ENCODE assay signal across 8 cellular contexts in genomic region chr3:172520332-172520831, GRCh38. TPM values are rescaled to one million over a fixed set of nuclear protein-coding genes. Genes with fewer than 3 reads are reported as not detected.
DNase-seq lines count a peak whose midpoint lies in the region; ATAC-seq and TF ChIP-seq lines count a peak whose summit lies in the region.

No MANE protein-coding gene starts in this region.

- DNase-seq in CD8-positive, alpha-beta T cell, result no peak
- DNase-seq in HK-2 (ENCODE audit: unreplicated experiment) (peak; percentile 34), middle frontal gyrus (ENCODE audit: extremely low spot score, low spot score) (no peak), ovary (no peak), RPMI8226 (no peak)
- no peak for DNase-seq in effector memory CD8-positive, alpha-beta T cell
- DNase-seq in stimulated activated effector memory CD8-positive, alpha-beta T cell treated with anti-CD3 and anti-CD28 coated beads, Interleukin-12 subunit alpha, Interleukin-12 subunit beta, amount 100 ng/mL, for 72 hours (ENCODE audit: low spot score in 2 of 2), result peak in 1 of 2 donors; percentile 68

- intact Hi-C loops in CD8-positive, alpha-beta T cell (cut with DNase I, micrococcal nuclease), result no loop called here
- intact Hi-C loops in ovary (cut with DNase I), result no loop called here

- H3K4me3 Mint-ChIP-seq in CD8-positive, alpha-beta T cell, result peak overlapping the region; percentile 96
- H3K4me3 Mint-ChIP-seq in effector memory CD8-positive, alpha-beta T cell, result peak overlapping the region; percentile 88 to 90
- peak overlapping the region; percentile 81 for H3K4me3 Mint-ChIP-seq in stimulated activated effector memory CD8-positive, alpha-beta T cell treated with anti-CD3 and anti-CD28 coated beads, Interleukin-12 subunit alpha, Interleukin-12 subunit beta, amount 100 ng/mL, for 72 hours

- H3K27me3 ChIP-seq in CD8-positive, alpha-beta T cell (ENCODE audit: insufficient read depth, low read length), result no peaks in the 10 kb centered on the region
- H3K27me3 ChIP-seq in ovary, result no peaks in the 10 kb centered on the region

- H3K9me3 ChIP-seq in CD8-positive, alpha-beta T cell (ENCODE audit: low read length), result no peaks in the 10 kb centered on the region
- H3K9me3 ChIP-seq in ovary, result no peaks in the 10 kb centered on the region

- no peak overlapping the region for H3K4me3 ChIP-seq in CD8-positive, alpha-beta T cell (ENCODE audit: low read depth, low read length)
- H3K4me3 ChIP-seq in ovary, result no peak overlapping the region

- peak; percentile 15 for ATAC-seq in CD8-positive, alpha-beta T cell
- ATAC-seq in GM19467 (IDR thresholded peaks at IDR 0.05; ENCODE audit: unreplicated experiment), result peak; percentile 47
- peak; percentile 51 for ATAC-seq in effector memory CD8-positive, alpha-beta T cell (replicated peaks)
- peak; percentile 86 for ATAC-seq in stimulated activated effector memory CD8-positive, alpha-beta T cell treated with anti-CD3 and anti-CD28 coated beads, Interleukin-12 subunit alpha, Interleukin-12 subunit beta, amount 100 ng/mL, for 72 hours

- H3K36me3 Mint-ChIP-seq in CD8-positive, alpha-beta T cell, result peaks cover 13% of the 10 kb centered on the region
- peaks cover 14% of the 10 kb centered on the region for H3K36me3 Mint-ChIP-seq in effector memory CD8-positive, alpha-beta T cell (ENCODE audit: insufficient read depth)
- peaks cover 53% of the 10 kb centered on the region for H3K36me3 Mint-ChIP-seq in stimulated activated effector memory CD8-positive, alpha-beta T cell treated with anti-CD3 and anti-CD28 coated beads, Interleukin-12 subunit alpha, Interleukin-12 subunit beta, amount 100 ng/mL, for 72 hours

- 66 to 71% (median 69%) methylated on average over 4 of the region's 4 CpGs for WGBS in ovary, 3 donors

- no peak for TF ChIP-seq CTCF in CD8-positive, alpha-beta T cell (IDR thresholded peaks at IDR 0.05)
- no peak for TF ChIP-seq CTCF in ovary (IDR thresholded peaks at IDR 0.05)

- TF ChIP-seq POLR2A in ovary (IDR thresholded peaks at IDR 0.05), result no peak

- no peaks in the 10 kb centered on the region for H3K9me3 Mint-ChIP-seq in CD8-positive, alpha-beta T cell
- H3K9me3 Mint-ChIP-seq in effector memory CD8-positive, alpha-beta T cell, result no peaks in the 10 kb centered on the region
- no peaks in the 10 kb centered on the region for H3K9me3 Mint-ChIP-seq in stimulated activated effector memory CD8-positive, alpha-beta T cell treated with anti-CD3 and anti-CD28 coated beads, Interleukin-12 subunit alpha, Interleukin-12 subunit beta, amount 100 ng/mL, for 72 hours

- no peak for TF ChIP-seq EP300 in ovary (IDR thresholded peaks at IDR 0.05)

- CTCF ChIA-PET in CD8-positive, alpha-beta T cell (lab: Charles Lee), result no interaction called here

- peak overlapping the region; percentile 73 for H3K27ac Mint-ChIP-seq in CD8-positive, alpha-beta T cell
- peak overlapping the region; percentile 79 to 94 for H3K27ac Mint-ChIP-seq in effector memory CD8-positive, alpha-beta T cell
- peak overlapping the region; percentile 79 for H3K27ac Mint-ChIP-seq in stimulated activated effector memory CD8-positive, alpha-beta T cell treated with anti-CD3 and anti-CD28 coated beads, Interleukin-12 subunit alpha, Interleukin-12 subunit beta, amount 100 ng/mL, for 72 hours

- no peaks in the 10 kb centered on the region for H3K27me3 Mint-ChIP-seq in CD8-positive, alpha-beta T cell (ENCODE audit: low read depth)
- H3K27me3 Mint-ChIP-seq in effector memory CD8-positive, alpha-beta T cell, result no peaks in the 10 kb centered on the region

- POLR2A ChIA-PET in CD8-positive, alpha-beta T cell (lab: Charles Lee), result no interaction called here

- peaks cover 47% of the 10 kb centered on the region for H3K4me1 ChIP-seq in CD8-positive, alpha-beta T cell (ENCODE audit: insufficient read depth, low read length)
- peaks cover 3% of the 10 kb centered on the region for H3K4me1 ChIP-seq in ovary (ENCODE audit: insufficient read depth)

- H3K27ac ChIP-seq in CD8-positive, alpha-beta T cell (ENCODE audit: low read depth, low read length), result no peak overlapping the region
- peak overlapping the region in 1 of 2 donors; percentile 7 for H3K27ac ChIP-seq in ovary

- H3K36me3 ChIP-seq in CD8-positive, alpha-beta T cell (ENCODE audit: insufficient read depth, low read length), result no peaks in the 10 kb centered on the region
- no peaks in the 10 kb centered on the region for H3K36me3 ChIP-seq in ovary

- peaks cover 77% of the 10 kb centered on the region for H3K4me1 Mint-ChIP-seq in CD8-positive, alpha-beta T cell (ENCODE audit: low read depth)
- peaks cover 59 to 63% of the 10 kb centered on the region in 2 donors for H3K4me1 Mint-ChIP-seq in effector memory CD8-positive, alpha-beta T cell (ENCODE audit: low read depth in 2 of 2)
- H3K4me1 Mint-ChIP-seq in stimulated activated effector memory CD8-positive, alpha-beta T cell treated with anti-CD3 and anti-CD28 coated beads, Interleukin-12 subunit alpha, Interleukin-12 subunit beta, amount 100 ng/mL, for 72 hours, result peaks cover 75% of the 10 kb centered on the region

RNA-seq across cellular contexts. Expression of gene TNFSF10, which starts 2.8 kb away (rescaled TPM):
- total RNA-seq in CD8-positive, alpha-beta T cell, result 1 to 10 TPM; 3.6 to 4.1 TPM
- 10 to 100 TPM in 6 of 7 donors, 1 to 10 TPM in 1; 9.6 to 51.5 (median 12.7) TPM for total RNA-seq in ovary
- 10 to 100 TPM; 32.0 to 39.8 TPM for polyA plus RNA-seq in ovary

Comparison
In these comparisons a context has a peak if more than half of its experiments do, and no peak if none do; other contexts are left out.
1. ATAC-seq: peak in every context shown above with its lines; median percentile 86 in stimulated activated effector memory CD8-positive, alpha-beta T cell treated with anti-CD3 and anti-CD28 coated beads, Interleukin-12 subunit alpha, Interleukin-12 subunit beta, amount 100 ng/mL, for 72 hours; 51 in effector memory CD8-positive, alpha-beta T cell; 47 in GM19467; 15 in CD8-positive, alpha-beta T cell.